ENCODE assay signal across 13 cellular contexts in the genomic region with DNA sequence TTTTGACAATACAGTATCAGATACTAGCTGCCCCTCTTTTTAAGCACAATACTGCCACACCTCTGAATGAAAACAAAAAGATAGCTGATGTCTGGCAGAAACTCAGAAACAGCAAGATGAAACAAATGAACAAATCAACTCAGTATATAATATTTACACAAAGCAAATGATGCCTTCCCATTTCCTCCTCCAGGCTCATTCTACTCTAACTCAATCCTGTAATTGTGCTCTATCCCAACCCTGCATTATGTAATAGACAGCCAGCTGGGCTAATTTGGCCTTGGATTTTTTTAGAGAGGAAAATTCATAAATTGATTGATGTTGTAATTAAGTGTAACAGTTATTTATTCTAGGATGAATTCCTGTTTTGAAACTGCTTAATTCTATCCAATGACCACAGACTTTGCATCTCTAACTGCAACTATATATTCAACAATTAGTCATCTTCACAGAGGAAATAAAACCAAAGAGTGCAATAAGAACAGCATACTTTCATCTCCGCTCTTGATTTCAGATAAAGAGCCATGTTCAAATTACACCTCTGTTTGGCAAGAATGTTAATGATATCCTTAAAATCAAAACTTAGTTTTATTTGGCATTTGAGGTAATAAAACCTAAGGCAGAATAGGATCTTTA. TPM values are rescaled to one million over a fixed set of nuclear protein-coding genes. Genes with fewer than 3 reads are reported as not detected.
A peak's percentile ranks its signal among the peaks of the same experiment; 100 is the strongest.
DNase-seq lines count a peak whose midpoint lies in the region; ATAC-seq and TF ChIP-seq lines count a peak whose summit lies in the region.
"Had no signal": no experiment of that assay in that cellular context is flagged by ENCODE, and none has a peak within 500 bp of the region (broad histone marks: within the 10 kb centered on the region; RNA-seq: fewer than 3 reads in every experiment).

No MANE protein-coding gene starts in this region.

- no peaks in the 10 kb centered on the region for H3K27me3 Mint-ChIP-seq in activated T-cell treated with anti-CD3 and anti-CD28 coated beads, Interleukin-2, amount 50 U/mL, for 4 hours (ENCODE audit: low read depth)
- H3K27me3 Mint-ChIP-seq in stimulated activated memory B cell treated with anti-CD40 and anti-IgM and Interleukin-4, amounts not matched to agents 10 μg/mL and 1 μg/mL and 100 μg/mL, for 72 hours = no peaks in the 10 kb centered on the region

- H3K36me3 ChIP-seq in colonic mucosa = no peaks in the 10 kb centered on the region

- peak; percentile 62 for ATAC-seq in activated T-cell treated with anti-CD3 and anti-CD28 coated beads, Interleukin-2, amount 50 U/mL, for 4 hours
- ATAC-seq in stimulated activated memory B cell treated with anti-CD40 and anti-IgM and Interleukin-4, amounts not matched to agents 10 μg/mL and 1 μg/mL and 100 μg/mL, for 72 hours = no peak
- no peak for ATAC-seq in HG02610 (IDR thresholded peaks at IDR 0.05; ENCODE audit: unreplicated experiment)
- no peak for ATAC-seq in HG02870 (IDR thresholded peaks at IDR 0.05; ENCODE audit: unreplicated experiment)

- no peak for DNase-seq in activated T-cell treated with anti-CD3 and anti-CD28 coated beads, Interleukin-2, amount 50 U/mL, for 4 hours
- DNase-seq in activated T-cell treated with anti-CD3 and anti-CD28 coated beads, Interleukin-2, amount 50 U/mL, for 48 hours = no peak
- peak; percentile 63 to 64 for DNase-seq in NCI-H1930 (lab: John Stamatoyannopoulos, UW)
- no peak for DNase-seq in colonic mucosa
- DNase-seq in NCI-H2227 treated with DMSO at 0.1 percent for 48 hours (lab: John Stamatoyannopoulos, UW) = no peak
- DNase-seq: kidney, MG63, occipital lobe, stomach, T1000 had no signal

- peak overlapping the region; percentile 40 for H3K4me3 Mint-ChIP-seq in activated T-cell treated with anti-CD3 and anti-CD28 coated beads, Interleukin-2, amount 50 U/mL, for 4 hours
- H3K4me3 Mint-ChIP-seq in stimulated activated memory B cell treated with anti-CD40 and anti-IgM and Interleukin-4, amounts not matched to agents 10 μg/mL and 1 μg/mL and 100 μg/mL, for 72 hours = no peak overlapping the region

- H3K4me3 ChIP-seq in colonic mucosa = no peak overlapping the region
- H3K4me3 ChIP-seq: MG63, stomach had no signal

- peak overlapping the region; percentile 28 for H3K27ac Mint-ChIP-seq in stimulated activated memory B cell treated with anti-CD40 and anti-IgM and Interleukin-4, amounts not matched to agents 10 μg/mL and 1 μg/mL and 100 μg/mL, for 72 hours

- H3K9ac ChIP-seq in colonic mucosa (ENCODE audit: low read depth in 2 of 2, low read length in 2 of 2) = no peak overlapping the region

- TF ChIP-seq CTCF in colonic mucosa (IDR thresholded peaks at IDR 0.05) = no peak

- no peaks in the 10 kb centered on the region for H3K27me3 ChIP-seq in colonic mucosa
- H3K27me3 ChIP-seq: MG63, stomach had no signal

- peaks cover 10% of the 10 kb centered on the region for H3K4me1 ChIP-seq in colonic mucosa

- peak overlapping the region; percentile 19 for H3K27ac ChIP-seq in colonic mucosa

- H3K9me3 Mint-ChIP-seq in activated T-cell treated with anti-CD3 and anti-CD28 coated beads, Interleukin-2, amount 50 U/mL, for 4 hours = no peaks in the 10 kb centered on the region
- H3K9me3 Mint-ChIP-seq in stimulated activated memory B cell treated with anti-CD40 and anti-IgM and Interleukin-4, amounts not matched to agents 10 μg/mL and 1 μg/mL and 100 μg/mL, for 72 hours = no peaks in the 10 kb centered on the region

- intact Hi-C loops in colonic mucosa (cut with DNase I) = no loop called here

- no peaks in the 10 kb centered on the region for H3K9me3 ChIP-seq in colonic mucosa
- H3K9me3 ChIP-seq: MG63, stomach had no signal

- H3K4me1 Mint-ChIP-seq in activated T-cell treated with anti-CD3 and anti-CD28 coated beads, Interleukin-2, amount 50 U/mL, for 4 hours (ENCODE audit: low read depth) = peaks cover 55% of the 10 kb centered on the region
- H3K4me1 Mint-ChIP-seq in stimulated activated memory B cell treated with anti-CD40 and anti-IgM and Interleukin-4, amounts not matched to agents 10 μg/mL and 1 μg/mL and 100 μg/mL, for 72 hours = peaks cover 44% of the 10 kb centered on the region

- peaks cover 31% of the 10 kb centered on the region for H3K36me3 Mint-ChIP-seq in activated T-cell treated with anti-CD3 and anti-CD28 coated beads, Interleukin-2, amount 50 U/mL, for 4 hours (ENCODE audit: insufficient read depth)
- H3K36me3 Mint-ChIP-seq in stimulated activated memory B cell treated with anti-CD40 and anti-IgM and Interleukin-4, amounts not matched to agents 10 μg/mL and 1 μg/mL and 100 μg/mL, for 72 hours = peaks cover 12% of the 10 kb centered on the region

RNA-seq across cellular contexts. Expression of a gene that starts 6.1 kb away (rescaled TPM):
- total RNA-seq in activated T-cell treated with anti-CD3 and anti-CD28 coated beads, Interleukin-2, amount 50 U/mL, for 4 hours = 10 to 100 TPM; 81.5 to 93.9 (median 88.8) TPM
- total RNA-seq in colonic mucosa = 10 to 100 TPM; 59.1 to 79.9 TPM

RNA-seq across cellular contexts. Expression of a gene that starts 6.2 kb away (rescaled TPM):
- 10 to 100 TPM; 12.2 to 13.5 (median 12.3) TPM for total RNA-seq in activated T-cell treated with anti-CD3 and anti-CD28 coated beads, Interleukin-2, amount 50 U/mL, for 4 hours
- 10 to 100 TPM; 24.3 to 33.6 TPM for total RNA-seq in colonic mucosa

RNA-seq across cellular contexts. Expression of a gene that starts 56.4 kb away (rescaled TPM):
- 10 to 100 TPM; 29.8 to 46.3 (median 33.2) TPM for total RNA-seq in activated T-cell treated with anti-CD3 and anti-CD28 coated beads, Interleukin-2, amount 50 U/mL, for 4 hours
- 1 to 10 TPM in 1 of 2 donors, under 1 TPM in 1; 0.32 to 1.1 TPM for total RNA-seq in colonic mucosa

Comparison
In these comparisons a context has a peak if more than half of its experiments do, and no peak if none do; other contexts are left out.
1. ATAC-seq: peak in activated T-cell treated with anti-CD3 and anti-CD28 coated beads, Interleukin-2, amount 50 U/mL, for 4 hours (2 of 2); none in stimulated activated memory B cell treated with anti-CD40 and anti-IgM and Interleukin-4, amounts not matched to agents 10 μg/mL and 1 μg/mL and 100 μg/mL, for 72 hours (single experiment), HG02610 (single experiment) and HG02870 (single experiment).
2. DNase-seq: peak in NCI-H1930 (2 of 2); none in activated T-cell treated with anti-CD3 and anti-CD28 coated beads, Interleukin-2, amount 50 U/mL, for 4 hours (single experiment), activated T-cell treated with anti-CD3 and anti-CD28 coated beads, Interleukin-2, amount 50 U/mL, for 48 hours (0 of 2), colonic mucosa (single experiment) and NCI-H2227 treated with DMSO at 0.1 percent for 48 hours (single experiment).
3. RNA of a gene that starts 56.4 kb away (total RNA-seq): 29.8 to 46.3 TPM in activated T-cell treated with anti-CD3 and anti-CD28 coated beads, Interleukin-2, amount 50 U/mL, for 4 hours; 0.32 to 1.1 TPM in colonic mucosa; every median in the first group is over 10 times any median in the second.